ENCODE assay signal across 34 cellular contexts in genomic region chr13:19159761-19160420, GRCh38. TPM values are rescaled to one million over a fixed set of nuclear protein-coding genes. Genes with fewer than 3 reads are reported as not detected.
"Had no signal": no experiment of that assay in that cellular context is flagged by ENCODE, and none has a peak within 500 bp of the region (broad histone marks: within the 10 kb centered on the region; RNA-seq: fewer than 3 reads in every experiment).

No MANE protein-coding gene starts in this region.

- H3K27me3 ChIP-seq: adrenal gland, body of pancreas, cardiac muscle cell, esophagus squamous epithelium had no signal

- H3K9me3 ChIP-seq: adrenal gland, body of pancreas had no signal

- ATAC-seq: activated CD4-positive, alpha-beta T cell treated with anti-CD3 and anti-CD28 coated beads for 36 hours; activated CD8-positive, alpha-beta memory T cell treated with anti-CD3 and anti-CD28 coated beads, Interleukin-2, amount 10 ng/mL, durations not matched to agents 7 days and 5 days; activated CD8-positive, alpha-beta T cell treated with anti-CD3 and anti-CD28 coated beads, Interleukin-2, amount 10 ng/mL, durations not matched to agents 7 days and 5 days; activated naive CD8-positive, alpha-beta T cell treated with anti-CD3 and anti-CD28 coated beads, Interleukin-2, amount 50 U/mL, for 24 hours; body of pancreas; T-helper 17 cell had no signal

- DNase-seq: activated CD4-positive, alpha-beta memory T cell treated with anti-CD3 and anti-CD28 coated beads for 36 hours; activated CD4-positive, alpha-beta T cell treated with anti-CD3 and anti-CD28 coated beads for 36 hours; activated CD4-positive, alpha-beta T cell treated with anti-CD3 and anti-CD28 coated beads, Interleukin-2, amount 10 ng/mL, durations not matched to agents 24 days and 14 days; activated CD4-positive, CD25-positive, alpha-beta regulatory T cell; activated CD4-positive, CD25-positive, alpha-beta regulatory T cell treated with anti-CD3 and anti-CD28 coated beads, Interleukin-2, amount 50 U/mL, for 72 hours; activated CD8-positive, alpha-beta memory T cell treated with anti-CD3 and anti-CD28 coated beads, Interleukin-2, amount 10 ng/mL, durations not matched to agents 7 days and 5 days; activated CD8-positive, alpha-beta memory T cell treated with anti-CD3 and anti-CD28 coated beads, Interleukin-2, amount 50 U/mL, for 4 hours; activated CD8-positive, alpha-beta T cell treated with anti-CD3 and anti-CD28 coated beads, Interleukin-2, amount 10 ng/mL, durations not matched to agents 7 days and 5 days; activated effector memory CD4-positive, alpha-beta T cell treated with anti-CD3 and anti-CD28 coated beads, Interleukin-2, amount 50 U/mL, for 16 hours; activated naive CD4-positive, alpha-beta T cell treated with anti-CD3 and anti-CD28 coated beads for 36 hours; activated naive CD8-positive, alpha-beta T cell treated with anti-CD3 and anti-CD28 coated beads for 36 hours; activated naive CD8-positive, alpha-beta T cell treated with anti-CD3 and anti-CD28 coated beads, Interleukin-2, amount 50 U/mL, for 24 hours; activated T-cell treated with anti-CD3 and anti-CD28 coated beads, Interleukin-2, amount 50 U/mL, for 1 hour; activated T-cell treated with anti-CD3 and anti-CD28 coated beads, Interleukin-2, amount 50 U/mL, for 48 hours; adrenal gland; amygdala; body of pancreas; effector CD8-positive, alpha-beta T cell; esophagus squamous epithelium; T-helper 1 cell; T-helper 17 cell had no signal

- H3K27ac ChIP-seq: adrenal gland, body of pancreas, cardiac muscle cell, epithelial cell of prostate, esophagus squamous epithelium had no signal

- H3K4me3 ChIP-seq: adrenal gland, body of pancreas, cardiac muscle cell, esophagus squamous epithelium had no signal

- H3K36me3 ChIP-seq: adrenal gland, cardiac muscle cell, esophagus squamous epithelium had no signal

- H3K4me1 ChIP-seq: adrenal gland, body of pancreas, esophagus squamous epithelium had no signal

RNA-seq across cellular contexts. Expression of gene TUBA3C, which starts 21.7 kb away (rescaled TPM):
- total RNA-seq: activated CD4-positive, alpha-beta memory T cell treated with anti-CD3 and anti-CD28 coated beads for 36 hours; activated CD4-positive, alpha-beta T cell treated with anti-CD3 and anti-CD28 coated beads for 36 hours; activated CD4-positive, alpha-beta T cell treated with anti-CD3 and anti-CD28 coated beads, Interleukin-2, amount 10 ng/mL, durations not matched to agents 24 days and 14 days; activated CD8-positive, alpha-beta memory T cell treated with anti-CD3 and anti-CD28 coated beads for 36 hours; activated CD8-positive, alpha-beta memory T cell treated with anti-CD3 and anti-CD28 coated beads, Interleukin-2, amount 10 ng/mL, durations not matched to agents 7 days and 5 days; activated CD8-positive, alpha-beta T cell treated with anti-CD3 and anti-CD28 coated beads, Interleukin-2, amount 10 ng/mL, durations not matched to agents 7 days and 5 days; activated naive CD4-positive, alpha-beta T cell treated with anti-CD3 and anti-CD28 coated beads for 36 hours; activated naive CD8-positive, alpha-beta T cell treated with anti-CD3 and anti-CD28 coated beads for 36 hours; activated T-helper 1 cell treated with anti-CD3 and anti-CD28 coated beads, Interleukin-12 subunit alpha, Interleukin-12 subunit beta, Interleukin-2, Interleukin-4 antibody, amounts not matched to agents 30 ng/mL and 10 ng/mL and 1 ng/mL, durations not matched to agents 14 hours and 24 hours and 36 hours; activated T-helper 2 cell treated with anti-CD3 and anti-CD28 coated beads, Interferon-gamma antibody, Interleukin-2, Interleukin-4, amounts not matched to agents 10 μg/mL and 5 μg/mL and 100 μg/mL, durations not matched to agents 14 hours and 24 hours and 36 hours; adrenal gland; aorta; body of pancreas; cardiac muscle cell; cerebellum; dermis microvascular lymphatic vessel endothelial cell; endothelial cell of umbilical vein; esophagus squamous epithelium; fibroblast of lung; fibroblast of villous mesenchyme; frontal cortex; T-helper 17 cell had no signal
- polyA plus RNA-seq: adrenal gland, aorta, cardiac muscle cell, endothelial cell of umbilical vein, esophagus, fibroblast of lung had no signal
